In the genomic region with DNA sequence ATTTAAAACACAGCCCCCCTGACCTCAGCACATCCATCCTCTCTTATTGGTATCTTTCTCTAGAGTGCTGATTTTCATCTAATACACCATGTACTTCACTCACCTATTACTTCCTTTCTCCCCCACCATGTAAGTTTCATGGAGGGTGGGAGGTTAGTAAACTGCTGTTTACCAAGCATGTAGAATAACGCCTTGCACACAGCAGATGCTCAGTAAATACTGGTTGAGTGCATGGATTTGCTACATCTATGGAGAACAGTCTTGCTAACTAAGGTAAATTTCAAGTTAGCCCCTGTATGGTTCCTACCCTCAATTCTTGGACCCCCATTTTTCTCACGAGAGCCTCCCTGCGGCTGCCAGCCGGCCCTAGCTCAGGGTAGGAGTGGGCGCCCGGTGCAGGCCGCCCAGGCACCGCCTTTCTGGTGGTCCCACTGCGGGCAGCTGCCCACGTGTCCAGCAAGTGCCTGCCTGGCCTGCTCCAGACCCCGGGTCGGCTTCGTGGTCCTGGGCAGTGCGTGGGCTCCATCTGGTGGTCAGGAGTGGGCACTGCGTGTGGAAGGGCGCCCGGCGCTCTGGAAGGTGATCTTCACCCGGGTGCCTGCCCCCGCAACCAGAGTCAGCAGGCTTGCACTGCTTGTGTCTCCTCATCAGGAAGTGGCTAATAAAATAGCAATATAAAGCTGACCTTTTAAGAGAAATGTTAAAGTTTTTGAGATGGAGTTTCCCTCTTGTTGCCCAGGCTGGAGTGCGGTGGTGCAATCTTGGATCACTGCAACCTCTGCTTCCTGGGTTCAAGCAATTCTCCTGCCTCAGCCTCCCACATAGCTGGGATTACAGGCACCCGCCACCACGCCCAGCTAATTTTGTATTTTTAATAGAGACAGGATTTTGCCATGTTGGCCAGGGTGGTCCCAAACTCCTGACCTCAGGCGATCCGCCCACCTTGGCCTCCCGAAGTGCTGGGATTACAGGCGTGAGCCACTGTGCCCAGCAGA, we compare ENCODE assay signal across 2 cellular contexts.
TF ChIP-seq lines count a peak whose summit lies in the region.

No MANE protein-coding gene starts in this region.

TF ChIP-seq in HEK293, 187 proteins besides CTCF, POLR2A, EP300 and RAD21 (continued from another document and continues in another):
- TF ChIP-seq, protein P1, sequence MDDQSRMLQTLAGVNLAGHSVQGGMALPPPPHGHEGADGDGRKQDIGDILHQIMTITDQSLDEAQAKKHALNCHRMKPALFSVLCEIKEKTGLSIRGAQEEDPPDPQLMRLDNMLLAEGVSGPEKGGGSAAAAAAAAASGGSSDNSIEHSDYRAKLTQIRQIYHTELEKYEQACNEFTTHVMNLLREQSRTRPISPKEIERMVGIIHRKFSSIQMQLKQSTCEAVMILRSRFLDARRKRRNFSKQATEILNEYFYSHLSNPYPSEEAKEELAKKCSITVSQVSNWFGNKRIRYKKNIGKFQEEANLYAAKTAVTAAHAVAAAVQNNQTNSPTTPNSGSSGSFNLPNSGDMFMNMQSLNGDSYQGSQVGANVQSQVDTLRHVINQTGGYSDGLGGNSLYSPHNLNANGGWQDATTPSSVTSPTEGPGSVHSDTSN (CRISPR knock-in tag; IDR thresholded peaks at IDR 0.05): no peak
- TF ChIP-seq ZNF37A (tag by site-specific recombination; IDR thresholded peaks at IDR 0.05): no peak
- no peak for TF ChIP-seq SETDB1 (IDR thresholded peaks at IDR 0.05; ENCODE audit: insufficient read length, low read length)
- TF ChIP-seq KLF8 (tag by site-specific recombination; IDR thresholded peaks at IDR 0.05): no peak
- TF ChIP-seq ZBTB21 (tag by site-specific recombination; IDR thresholded peaks at IDR 0.05): no peak
- no peak for TF ChIP-seq ZNF776 (tag by site-specific recombination; IDR thresholded peaks at IDR 0.05; ENCODE audit: borderline replicate concordance)
- TF ChIP-seq ZNF843 (tag by site-specific recombination; IDR thresholded peaks at IDR 0.05): no peak
- TF ChIP-seq, protein P2, sequence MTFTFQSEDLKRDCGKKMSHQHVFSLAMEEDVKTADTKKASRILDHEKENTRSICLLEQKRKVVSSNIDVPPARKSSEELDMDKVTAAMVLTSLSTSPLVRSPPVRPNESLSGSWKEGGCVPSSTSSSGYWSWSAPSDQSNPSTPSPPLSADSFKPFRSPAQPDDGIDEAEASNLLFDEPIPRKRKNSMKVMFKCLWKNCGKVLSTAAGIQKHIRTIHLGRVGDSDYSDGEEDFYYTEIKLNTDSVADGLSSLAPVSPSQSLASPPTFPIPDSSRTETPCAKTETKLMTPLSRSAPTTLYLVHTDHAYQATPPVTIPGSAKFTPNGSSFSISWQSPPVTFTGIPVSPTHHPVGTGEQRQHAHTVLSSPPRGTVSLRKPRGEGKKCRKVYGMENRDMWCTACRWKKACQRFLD (tag by site-specific recombination; IDR thresholded peaks at IDR 0.05): no peak
- TF ChIP-seq, protein P3, sequence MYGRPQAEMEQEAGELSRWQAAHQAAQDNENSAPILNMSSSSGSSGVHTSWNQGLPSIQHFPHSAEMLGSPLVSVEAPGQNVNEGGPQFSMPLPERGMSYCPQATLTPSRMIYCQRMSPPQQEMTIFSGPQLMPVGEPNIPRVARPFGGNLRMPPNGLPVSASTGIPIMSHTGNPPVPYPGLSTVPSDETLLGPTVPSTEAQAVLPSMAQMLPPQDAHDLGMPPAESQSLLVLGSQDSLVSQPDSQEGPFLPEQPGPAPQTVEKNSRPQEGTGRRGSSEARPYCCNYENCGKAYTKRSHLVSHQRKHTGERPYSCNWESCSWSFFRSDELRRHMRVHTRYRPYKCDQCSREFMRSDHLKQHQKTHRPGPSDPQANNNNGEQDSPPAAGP (tag by site-specific recombination; IDR thresholded peaks at IDR 0.05): 0 out of 2 replicates have a peak, but pooled peaks have one; percentile 26
- TF ChIP-seq ZBTB20 (tag by site-specific recombination; IDR thresholded peaks at IDR 0.05): peak; percentile 32; the same call in 1 of the 2 replicates
- TF ChIP-seq ZNF155 (tag by site-specific recombination; IDR thresholded peaks at IDR 0.05): no peak
- TF ChIP-seq, protein P4, sequence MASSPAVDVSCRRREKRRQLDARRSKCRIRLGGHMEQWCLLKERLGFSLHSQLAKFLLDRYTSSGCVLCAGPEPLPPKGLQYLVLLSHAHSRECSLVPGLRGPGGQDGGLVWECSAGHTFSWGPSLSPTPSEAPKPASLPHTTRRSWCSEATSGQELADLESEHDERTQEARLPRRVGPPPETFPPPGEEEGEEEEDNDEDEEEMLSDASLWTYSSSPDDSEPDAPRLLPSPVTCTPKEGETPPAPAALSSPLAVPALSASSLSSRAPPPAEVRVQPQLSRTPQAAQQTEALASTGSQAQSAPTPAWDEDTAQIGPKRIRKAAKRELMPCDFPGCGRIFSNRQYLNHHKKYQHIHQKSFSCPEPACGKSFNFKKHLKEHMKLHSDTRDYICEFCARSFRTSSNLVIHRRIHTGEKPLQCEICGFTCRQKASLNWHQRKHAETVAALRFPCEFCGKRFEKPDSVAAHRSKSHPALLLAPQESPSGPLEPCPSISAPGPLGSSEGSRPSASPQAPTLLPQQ (tag by site-specific recombination; IDR thresholded peaks at IDR 0.05): peak; percentile 87
- TF ChIP-seq ZNF302 (tag by site-specific recombination; IDR thresholded peaks at IDR 0.05; ENCODE audit: low read depth): no peak
- TF ChIP-seq ZNF202 (tag by site-specific recombination; IDR thresholded peaks at IDR 0.05; ENCODE audit: borderline replicate concordance): no peak
- TF ChIP-seq, protein P5, sequence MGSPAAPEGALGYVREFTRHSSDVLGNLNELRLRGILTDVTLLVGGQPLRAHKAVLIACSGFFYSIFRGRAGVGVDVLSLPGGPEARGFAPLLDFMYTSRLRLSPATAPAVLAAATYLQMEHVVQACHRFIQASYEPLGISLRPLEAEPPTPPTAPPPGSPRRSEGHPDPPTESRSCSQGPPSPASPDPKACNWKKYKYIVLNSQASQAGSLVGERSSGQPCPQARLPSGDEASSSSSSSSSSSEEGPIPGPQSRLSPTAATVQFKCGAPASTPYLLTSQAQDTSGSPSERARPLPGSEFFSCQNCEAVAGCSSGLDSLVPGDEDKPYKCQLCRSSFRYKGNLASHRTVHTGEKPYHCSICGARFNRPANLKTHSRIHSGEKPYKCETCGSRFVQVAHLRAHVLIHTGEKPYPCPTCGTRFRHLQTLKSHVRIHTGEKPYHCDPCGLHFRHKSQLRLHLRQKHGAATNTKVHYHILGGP (tag by site-specific recombination; IDR thresholded peaks at IDR 0.05): no peak
- no peak for TF ChIP-seq ZBTB1 (tag by site-specific recombination; IDR thresholded peaks at IDR 0.05)
- TF ChIP-seq MZF1 (tag by site-specific recombination; IDR thresholded peaks at IDR 0.05; ENCODE audit: borderline replicate concordance): no peak
- no peak for TF ChIP-seq RBAK (tag by site-specific recombination; IDR thresholded peaks at IDR 0.05)
- no peak for TF ChIP-seq ZNF585B (tag by site-specific recombination; IDR thresholded peaks at IDR 0.05)
- peak; percentile 26; the same call in 1 of the 2 replicates for TF ChIP-seq ZBTB7A (tag by site-specific recombination; IDR thresholded peaks at IDR 0.05; ENCODE audit: low read depth)
- no peak for TF ChIP-seq KLF1 (tag by site-specific recombination; IDR thresholded peaks at IDR 0.05)
- TF ChIP-seq ZNF660 (tag by site-specific recombination; IDR thresholded peaks at IDR 0.05): 0 out of 2 replicates have a peak, but pooled peaks have one; percentile 18
- TF ChIP-seq ZNF175 (tag by site-specific recombination; IDR thresholded peaks at IDR 0.05): no peak
- TF ChIP-seq ZSCAN16 (tag by site-specific recombination; IDR thresholded peaks at IDR 0.05): no peak

TF ChIP-seq in K562, 482 proteins besides CTCF, POLR2A, EP300 and RAD21 (continued from another document and continues in another):
- TF ChIP-seq, protein P6, sequence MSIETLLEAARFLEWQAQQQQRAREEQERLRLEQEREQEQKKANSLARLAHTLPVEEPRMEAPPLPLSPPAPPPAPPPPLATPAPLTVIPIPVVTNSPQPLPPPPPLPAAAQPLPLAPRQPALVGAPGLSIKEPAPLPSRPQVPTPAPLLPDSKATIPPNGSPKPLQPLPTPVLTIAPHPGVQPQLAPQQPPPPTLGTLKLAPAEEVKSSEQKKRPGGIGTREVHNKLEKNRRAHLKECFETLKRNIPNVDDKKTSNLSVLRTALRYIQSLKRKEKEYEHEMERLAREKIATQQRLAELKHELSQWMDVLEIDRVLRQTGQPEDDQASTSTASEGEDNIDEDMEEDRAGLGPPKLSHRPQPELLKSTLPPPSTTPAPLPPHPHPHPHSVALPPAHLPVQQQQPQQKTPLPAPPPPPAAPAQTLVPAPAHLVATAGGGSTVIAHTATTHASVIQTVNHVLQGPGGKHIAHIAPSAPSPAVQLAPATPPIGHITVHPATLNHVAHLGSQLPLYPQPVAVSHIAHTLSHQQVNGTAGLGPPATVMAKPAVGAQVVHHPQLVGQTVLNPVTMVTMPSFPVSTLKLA (conservative IDR thresholded peaks at IDR 0.05): peak in 1 of 2 experiments; percentile 85; a peak in 2 of 4 replicates
- 0 out of 2 replicates have a peak, but pooled peaks have one; percentile 37 for TF ChIP-seq ZSCAN29 (IDR thresholded peaks at IDR 0.05)
- peak; percentile 94 for TF ChIP-seq RB1 (IDR thresholded peaks at IDR 0.05; ENCODE audit: low read depth)
- TF ChIP-seq HCFC1 (IDR thresholded peaks at IDR 0.05; ENCODE audit: low read depth, low read length): peak; percentile 50; the same call in 1 of the 2 replicates
- TF ChIP-seq PHB (CRISPR knock-in tag; IDR thresholded peaks at IDR 0.05): no peak
- TF ChIP-seq, protein P7, sequence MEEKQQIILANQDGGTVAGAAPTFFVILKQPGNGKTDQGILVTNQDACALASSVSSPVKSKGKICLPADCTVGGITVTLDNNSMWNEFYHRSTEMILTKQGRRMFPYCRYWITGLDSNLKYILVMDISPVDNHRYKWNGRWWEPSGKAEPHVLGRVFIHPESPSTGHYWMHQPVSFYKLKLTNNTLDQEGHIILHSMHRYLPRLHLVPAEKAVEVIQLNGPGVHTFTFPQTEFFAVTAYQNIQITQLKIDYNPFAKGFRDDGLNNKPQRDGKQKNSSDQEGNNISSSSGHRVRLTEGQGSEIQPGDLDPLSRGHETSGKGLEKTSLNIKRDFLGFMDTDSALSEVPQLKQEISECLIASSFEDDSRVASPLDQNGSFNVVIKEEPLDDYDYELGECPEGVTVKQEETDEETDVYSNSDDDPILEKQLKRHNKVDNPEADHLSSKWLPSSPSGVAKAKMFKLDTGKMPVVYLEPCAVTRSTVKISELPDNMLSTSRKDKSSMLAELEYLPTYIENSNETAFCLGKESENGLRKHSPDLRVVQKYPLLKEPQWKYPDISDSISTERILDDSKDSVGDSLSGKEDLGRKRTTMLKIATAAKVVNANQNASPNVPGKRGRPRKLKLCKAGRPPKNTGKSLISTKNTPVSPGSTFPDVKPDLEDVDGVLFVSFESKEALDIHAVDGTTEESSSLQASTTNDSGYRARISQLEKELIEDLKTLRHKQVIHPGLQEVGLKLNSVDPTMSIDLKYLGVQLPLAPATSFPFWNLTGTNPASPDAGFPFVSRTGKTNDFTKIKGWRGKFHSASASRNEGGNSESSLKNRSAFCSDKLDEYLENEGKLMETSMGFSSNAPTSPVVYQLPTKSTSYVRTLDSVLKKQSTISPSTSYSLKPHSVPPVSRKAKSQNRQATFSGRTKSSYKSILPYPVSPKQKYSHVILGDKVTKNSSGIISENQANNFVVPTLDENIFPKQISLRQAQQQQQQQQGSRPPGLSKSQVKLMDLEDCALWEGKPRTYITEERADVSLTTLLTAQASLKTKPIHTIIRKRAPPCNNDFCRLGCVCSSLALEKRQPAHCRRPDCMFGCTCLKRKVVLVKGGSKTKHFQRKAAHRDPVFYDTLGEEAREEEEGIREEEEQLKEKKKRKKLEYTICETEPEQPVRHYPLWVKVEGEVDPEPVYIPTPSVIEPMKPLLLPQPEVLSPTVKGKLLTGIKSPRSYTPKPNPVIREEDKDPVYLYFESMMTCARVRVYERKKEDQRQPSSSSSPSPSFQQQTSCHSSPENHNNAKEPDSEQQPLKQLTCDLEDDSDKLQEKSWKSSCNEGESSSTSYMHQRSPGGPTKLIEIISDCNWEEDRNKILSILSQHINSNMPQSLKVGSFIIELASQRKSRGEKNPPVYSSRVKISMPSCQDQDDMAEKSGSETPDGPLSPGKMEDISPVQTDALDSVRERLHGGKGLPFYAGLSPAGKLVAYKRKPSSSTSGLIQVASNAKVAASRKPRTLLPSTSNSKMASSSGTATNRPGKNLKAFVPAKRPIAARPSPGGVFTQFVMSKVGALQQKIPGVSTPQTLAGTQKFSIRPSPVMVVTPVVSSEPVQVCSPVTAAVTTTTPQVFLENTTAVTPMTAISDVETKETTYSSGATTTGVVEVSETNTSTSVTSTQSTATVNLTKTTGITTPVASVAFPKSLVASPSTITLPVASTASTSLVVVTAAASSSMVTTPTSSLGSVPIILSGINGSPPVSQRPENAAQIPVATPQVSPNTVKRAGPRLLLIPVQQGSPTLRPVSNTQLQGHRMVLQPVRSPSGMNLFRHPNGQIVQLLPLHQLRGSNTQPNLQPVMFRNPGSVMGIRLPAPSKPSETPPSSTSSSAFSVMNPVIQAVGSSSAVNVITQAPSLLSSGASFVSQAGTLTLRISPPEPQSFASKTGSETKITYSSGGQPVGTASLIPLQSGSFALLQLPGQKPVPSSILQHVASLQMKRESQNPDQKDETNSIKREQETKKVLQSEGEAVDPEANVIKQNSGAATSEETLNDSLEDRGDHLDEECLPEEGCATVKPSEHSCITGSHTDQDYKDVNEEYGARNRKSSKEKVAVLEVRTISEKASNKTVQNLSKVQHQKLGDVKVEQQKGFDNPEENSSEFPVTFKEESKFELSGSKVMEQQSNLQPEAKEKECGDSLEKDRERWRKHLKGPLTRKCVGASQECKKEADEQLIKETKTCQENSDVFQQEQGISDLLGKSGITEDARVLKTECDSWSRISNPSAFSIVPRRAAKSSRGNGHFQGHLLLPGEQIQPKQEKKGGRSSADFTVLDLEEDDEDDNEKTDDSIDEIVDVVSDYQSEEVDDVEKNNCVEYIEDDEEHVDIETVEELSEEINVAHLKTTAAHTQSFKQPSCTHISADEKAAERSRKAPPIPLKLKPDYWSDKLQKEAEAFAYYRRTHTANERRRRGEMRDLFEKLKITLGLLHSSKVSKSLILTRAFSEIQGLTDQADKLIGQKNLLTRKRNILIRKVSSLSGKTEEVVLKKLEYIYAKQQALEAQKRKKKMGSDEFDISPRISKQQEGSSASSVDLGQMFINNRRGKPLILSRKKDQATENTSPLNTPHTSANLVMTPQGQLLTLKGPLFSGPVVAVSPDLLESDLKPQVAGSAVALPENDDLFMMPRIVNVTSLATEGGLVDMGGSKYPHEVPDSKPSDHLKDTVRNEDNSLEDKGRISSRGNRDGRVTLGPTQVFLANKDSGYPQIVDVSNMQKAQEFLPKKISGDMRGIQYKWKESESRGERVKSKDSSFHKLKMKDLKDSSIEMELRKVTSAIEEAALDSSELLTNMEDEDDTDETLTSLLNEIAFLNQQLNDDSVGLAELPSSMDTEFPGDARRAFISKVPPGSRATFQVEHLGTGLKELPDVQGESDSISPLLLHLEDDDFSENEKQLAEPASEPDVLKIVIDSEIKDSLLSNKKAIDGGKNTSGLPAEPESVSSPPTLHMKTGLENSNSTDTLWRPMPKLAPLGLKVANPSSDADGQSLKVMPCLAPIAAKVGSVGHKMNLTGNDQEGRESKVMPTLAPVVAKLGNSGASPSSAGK (IDR thresholded peaks at IDR 0.05): peak; percentile 80
- no peak for TF ChIP-seq NR2F6 (CRISPR knock-in tag; IDR thresholded peaks at IDR 0.05)
- TF ChIP-seq, protein P8, sequence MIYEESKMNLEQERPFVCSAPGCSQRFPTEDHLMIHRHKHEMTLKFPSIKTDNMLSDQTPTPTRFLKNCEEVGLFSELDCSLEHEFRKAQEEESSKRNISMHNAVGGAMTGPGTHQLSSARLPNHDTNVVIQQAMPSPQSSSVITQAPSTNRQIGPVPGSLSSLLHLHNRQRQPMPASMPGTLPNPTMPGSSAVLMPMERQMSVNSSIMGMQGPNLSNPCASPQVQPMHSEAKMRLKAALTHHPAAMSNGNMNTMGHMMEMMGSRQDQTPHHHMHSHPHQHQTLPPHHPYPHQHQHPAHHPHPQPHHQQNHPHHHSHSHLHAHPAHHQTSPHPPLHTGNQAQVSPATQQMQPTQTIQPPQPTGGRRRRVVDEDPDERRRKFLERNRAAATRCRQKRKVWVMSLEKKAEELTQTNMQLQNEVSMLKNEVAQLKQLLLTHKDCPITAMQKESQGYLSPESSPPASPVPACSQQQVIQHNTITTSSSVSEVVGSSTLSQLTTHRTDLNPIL (CRISPR knock-in tag; IDR thresholded peaks at IDR 0.05): no peak
